In the genomic region with DNA sequence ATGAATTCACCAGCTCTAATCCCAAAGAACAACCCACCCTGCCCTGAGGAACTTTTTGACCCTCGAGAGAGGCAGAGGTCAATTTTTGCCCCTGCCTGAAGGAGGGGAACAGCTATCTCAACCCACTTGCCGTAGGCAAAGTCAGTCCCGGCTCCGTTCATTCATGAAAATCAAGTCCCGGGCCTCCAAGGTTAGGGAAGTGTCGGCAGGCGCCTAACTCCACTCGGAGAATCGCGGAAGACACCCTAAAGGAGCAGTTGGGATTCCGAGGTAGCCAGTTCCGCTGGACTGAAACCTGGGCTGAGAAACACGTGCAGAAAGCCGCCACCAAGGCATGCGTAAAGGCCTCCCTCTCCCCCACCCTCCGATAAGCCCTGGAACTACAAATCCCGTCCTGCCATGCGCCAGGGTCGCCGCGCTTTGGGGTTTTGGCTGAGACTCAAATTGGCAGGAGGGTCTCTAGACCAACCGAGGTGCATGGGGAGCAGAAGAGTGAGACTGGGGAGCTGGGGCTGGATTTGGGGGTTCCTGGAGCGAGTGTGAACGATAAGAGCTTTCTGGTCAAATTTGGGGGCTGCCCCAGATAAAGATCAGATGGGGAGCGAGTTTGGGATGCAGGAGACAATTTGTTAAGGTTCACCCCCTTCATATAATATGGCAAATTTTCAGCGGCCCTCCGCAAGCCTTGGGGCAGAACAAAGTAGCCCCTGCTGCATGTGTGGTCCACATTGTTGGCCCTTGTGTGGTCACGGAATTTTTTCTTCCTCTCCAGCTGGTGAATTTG, we compare ENCODE assay signal across 8 cellular contexts. TPM values are rescaled to one million over a fixed set of nuclear protein-coding genes. Genes with fewer than 3 reads are reported as not detected.
A peak's percentile ranks its signal among the peaks of the same experiment; 100 is the strongest.
DNase-seq lines count a peak whose midpoint lies in the region; TF ChIP-seq lines count a peak whose summit lies in the region.

Gene TNPO2, minus strand, starts transcription at position 290 of the 784 bp plus-strand sequence. CDS start 2,955 bp downstream, outside the sequence.

- H3K27me3 ChIP-seq in A673 (replicated peaks; ENCODE audit: insufficient read depth, low read depth, low read length, poor library complexity): no peaks in the 10 kb centered on the region

- TF ChIP-seq CTCF in A673 (conservative IDR thresholded peaks at IDR 0.05; ENCODE audit: low read depth, low read length) (no peak), choroid plexus epithelial cell (conservative IDR thresholded peaks at IDR 0.05; ENCODE audit: low read depth, low read length) (no peak)

- peaks cover 22% of the 10 kb centered on the region for H3K36me3 ChIP-seq in A673 (ENCODE audit: insufficient read depth, low read length, poor library complexity, severe bottlenecking)

- POLR2A ChIA-PET in A673 (lab: Charles Lee; ENCODE audit: low non-redundant PET): interaction anchor here (0.6 kb wide), 1 partner anchor 1181 kb away, joined by 5 read pairs; no protein-coding TSS in a partner anchor

- H3K4me3 ChIP-seq in A673 (ENCODE audit: low read depth, low read length, poor library complexity, severe bottlenecking) (peak within 1 kb of the TSS; percentile 94), choroid plexus epithelial cell (ENCODE audit: low read depth, low read length) (peak within 1 kb of the TSS; percentile 78)

- H3K9me3 ChIP-seq in A673 (ENCODE audit: low read depth, low read length, poor library complexity, severe bottlenecking): no peaks in the 10 kb centered on the region

- CTCF ChIA-PET in A673 (lab: Charles Lee): interaction anchor here (0.8 to 1.1 kb wide), 3 partner anchors 10 to 34 kb away, joined by 3 to 4 read pairs (median 3); partner anchors contain the start of genes GET3 and TRIR

- peaks cover 5% of the 10 kb centered on the region for H3K4me1 ChIP-seq in A673 (ENCODE audit: insufficient read depth, low read length, poor library complexity, severe bottlenecking)

- H3K27ac ChIP-seq in A673 (ENCODE audit: low read depth, low read length, poor library complexity, severe bottlenecking): peak within 1 kb of the TSS; percentile 98

- no TSS peak for BruUV-seq in A673 (replicated peaks; lab: Mats Ljungman, UMichigan)

- intact Hi-C loops in A673 (cut with micrococcal nuclease; ENCODE audit: unreplicated experiment): no loop called here

- peak; percentile 88 for DNase-seq in A673 (ENCODE audit: low spot score)
- DNase-seq in GM19238 (ENCODE audit: insufficient read length, low spot score): peak; percentile 85
- DNase-seq in NCI-H2227 (lab: John Stamatoyannopoulos, UW; ENCODE audit: unreplicated experiment): peak; percentile 68
- peak; percentile 46 for DNase-seq in activated CD4-positive, CD25-positive, alpha-beta regulatory T cell treated with anti-CD3 and anti-CD28 coated beads, Interleukin-2, amount 50 U/mL, for 16 hours (ENCODE audit: low read depth, low spot score)
- DNase-seq in choroid plexus epithelial cell (ENCODE audit: low read depth): peak; percentile 71
- DNase-seq in kidney tubule cell (ENCODE audit: low spot score): peak; percentile 68
- DNase-seq in stimulated activated CD4-positive, alpha-beta T cell treated with anti-CD3 and anti-CD28 coated beads, Interleukin-1b, Interleukin-23, amount 100 ng/mL, for 24 hours (ENCODE audit: low read depth in 4 of 4, low spot score in 1 of 4): peak; percentile 52 to 72 (median 60)
- no peak for DNase-seq in T1000 (lab: John Stamatoyannopoulos, UW)

RNA-seq across cellular contexts. Expression of gene TNPO2, which starts in this region (rescaled TPM):
- 121 and 150 TPM in 2 replicates for total RNA-seq in A673 (2021)
